ENCODE assay signal across 39 cellular contexts in genomic region chr10:82440775-82441174, GRCh38.
"Had no signal": no experiment of that assay in that cellular context is flagged by ENCODE, and none has a peak within 500 bp of the region (broad histone marks: within the 10 kb centered on the region; RNA-seq: fewer than 3 reads in every experiment).

No MANE protein-coding gene starts in this region.

- H3K4me3 Mint-ChIP-seq: activated B cell treated with CpG ODN at 0.5 μM for 24 hours; activated CD4-positive, alpha-beta memory T cell treated with anti-CD3 and anti-CD28 coated beads for 36 hours; activated naive CD4-positive, alpha-beta T cell treated with anti-CD3 and anti-CD28 coated beads, Interleukin-2, amount 10 ng/mL, durations not matched to agents 7 days and 5 days; activated naive CD8-positive, alpha-beta T cell; activated naive CD8-positive, alpha-beta T cell treated with anti-CD3 and anti-CD28 coated beads, Interleukin-2, amount 50 U/mL, for 24 hours; activated T-cell treated with anti-CD3 and anti-CD28 coated beads, Interleukin-2, amount 50 U/mL, for 4 hours; central memory CD8-positive, alpha-beta T cell had no signal

- DNase-seq: activated B cell treated with CpG ODN at 0.5 μM for 24 hours; activated CD4-positive, alpha-beta memory T cell treated with anti-CD3 and anti-CD28 coated beads for 36 hours; activated CD4-positive, alpha-beta T cell treated with anti-CD3 and anti-CD28 coated beads for 4 hours; activated CD4-positive, alpha-beta T cell treated with anti-CD3 and anti-CD28 coated beads, Interleukin-2, amount 50 U/mL, for 1 hour; activated CD4-positive, CD25-positive, alpha-beta regulatory T cell treated with anti-CD3 and anti-CD28 coated beads, Interleukin-2, amount 50 U/mL, for 72 hours; activated CD8-positive, alpha-beta memory T cell treated with anti-CD3 and anti-CD28 coated beads, Interleukin-2, amount 50 U/mL, for 4 hours; activated effector memory CD4-positive, alpha-beta T cell treated with Interleukin-2 at 50 U/mL for 16 hours; activated naive CD4-positive, alpha-beta T cell treated with anti-CD3 and anti-CD28 coated beads, Interleukin-2, amount 10 ng/mL, durations not matched to agents 7 days and 5 days; activated naive CD8-positive, alpha-beta T cell treated with anti-CD3 and anti-CD28 coated beads, Interleukin-2, amount 50 U/mL, for 24 hours; activated T-cell treated with anti-CD3 and anti-CD28 coated beads for 4 hours; activated T-cell treated with anti-CD3 and anti-CD28 coated beads, Interleukin-2, amount 50 U/mL, for 4 hours; amniotic stem cell; aorta; brain microvascular endothelial cell; Karpas-422; MG63; NCI-H1048; NCI-H1105 treated with DMSO at 0.1 percent for 48 hours; NCI-H1436; NCI-H1694; NCI-H1930; NCI-H2081 treated with DMSO at 0.1 percent for 48 hours; NCI-H345; NCI-H510A; NCI-H526; NCI-H748 treated with DMSO at 0.1 percent for 48 hours; NK-92 treated with Interleukin-12 subunit alpha and Interleukin-12 subunit beta, amount 100 ng/mL, for 24 hours; PC-3; Peyer's patch; RPMI8226; SHP77 treated with DMSO at 0.1 percent for 48 hours; SW 1271; T-helper 1 cell; T-helper 2 cell; T-helper 9 cell had no signal

- H3K36me3 Mint-ChIP-seq: activated CD4-positive, alpha-beta memory T cell treated with anti-CD3 and anti-CD28 coated beads for 36 hours; activated naive CD4-positive, alpha-beta T cell treated with anti-CD3 and anti-CD28 coated beads, Interleukin-2, amount 10 ng/mL, durations not matched to agents 7 days and 5 days; activated naive CD8-positive, alpha-beta T cell had no signal

- H3K4me1 Mint-ChIP-seq: activated B cell treated with CpG ODN at 0.5 μM for 24 hours; activated naive CD4-positive, alpha-beta T cell treated with anti-CD3 and anti-CD28 coated beads, Interleukin-2, amount 10 ng/mL, durations not matched to agents 7 days and 5 days; activated naive CD8-positive, alpha-beta T cell treated with anti-CD3 and anti-CD28 coated beads, Interleukin-2, amount 50 U/mL, for 24 hours; central memory CD8-positive, alpha-beta T cell had no signal

- H3K27me3 ChIP-seq: brain microvascular endothelial cell, cardiac muscle cell, MG63, Peyer's patch had no signal

- H3K36me3 ChIP-seq: brain microvascular endothelial cell, cardiac muscle cell, MG63, Peyer's patch had no signal

- H3K4me1 ChIP-seq: Peyer's patch had no signal

- H3K4me3 ChIP-seq: cardiac muscle cell, MG63, Peyer's patch had no signal

- H3K27ac ChIP-seq: brain microvascular endothelial cell, cardiac muscle cell, Peyer's patch, VCaP had no signal

- H3K9me3 Mint-ChIP-seq: activated B cell treated with CpG ODN at 0.5 μM for 24 hours had no signal

- ATAC-seq: activated naive CD8-positive, alpha-beta T cell treated with anti-CD3 and anti-CD28 coated beads, Interleukin-2, amount 50 U/mL, for 24 hours; activated T-cell treated with anti-CD3 and anti-CD28 coated beads, Interleukin-2, amount 50 U/mL, for 4 hours; PC-3 had no signal

- H3K27ac Mint-ChIP-seq: activated B cell treated with CpG ODN at 0.5 μM for 24 hours; activated CD4-positive, alpha-beta memory T cell treated with anti-CD3 and anti-CD28 coated beads for 36 hours; activated naive CD4-positive, alpha-beta T cell treated with anti-CD3 and anti-CD28 coated beads, Interleukin-2, amount 10 ng/mL, durations not matched to agents 7 days and 5 days; activated naive CD8-positive, alpha-beta T cell; activated naive CD8-positive, alpha-beta T cell treated with anti-CD3 and anti-CD28 coated beads, Interleukin-2, amount 50 U/mL, for 24 hours had no signal

- H3K27me3 Mint-ChIP-seq: activated B cell treated with CpG ODN at 0.5 μM for 24 hours; activated CD4-positive, alpha-beta memory T cell treated with anti-CD3 and anti-CD28 coated beads for 36 hours; activated naive CD4-positive, alpha-beta T cell treated with anti-CD3 and anti-CD28 coated beads, Interleukin-2, amount 10 ng/mL, durations not matched to agents 7 days and 5 days; activated naive CD8-positive, alpha-beta T cell; activated naive CD8-positive, alpha-beta T cell treated with anti-CD3 and anti-CD28 coated beads, Interleukin-2, amount 50 U/mL, for 24 hours; central memory CD8-positive, alpha-beta T cell had no signal

- H3K9me3 ChIP-seq: MG63 had no signal
